1 cellular context compared by ENCODE assay signal in genomic region chr11:27088353-27088752, GRCh38.
TF ChIP-seq lines count a peak whose summit lies in the region.

No MANE protein-coding gene starts in this region.

TF ChIP-seq in HEK293, 187 proteins besides CTCF, POLR2A, EP300 and RAD21 (continued from another document and continues in another):
- no peak for TF ChIP-seq ELK4 (IDR thresholded peaks at IDR 0.05; ENCODE audit: borderline replicate concordance, low read depth, low read length)
- TF ChIP-seq GFI1B (tag by site-specific recombination; IDR thresholded peaks at IDR 0.05): 0 out of 2 replicates have a peak, but pooled peaks have one; percentile 59
- TF ChIP-seq ZNF548 (tag by site-specific recombination; IDR thresholded peaks at IDR 0.05): no peak
- TF ChIP-seq ZNF211 (tag by site-specific recombination; IDR thresholded peaks at IDR 0.05; ENCODE audit: low read depth): no peak
- no peak for TF ChIP-seq ZNF707 (tag by site-specific recombination; IDR thresholded peaks at IDR 0.05)
- peak; percentile 55 for TF ChIP-seq PRDM6 (tag by site-specific recombination; IDR thresholded peaks at IDR 0.05)
- TF ChIP-seq ZNF239 (tag by site-specific recombination; IDR thresholded peaks at IDR 0.05): no peak
- TF ChIP-seq ZNF133 (tag by site-specific recombination; IDR thresholded peaks at IDR 0.05): no peak
- TF ChIP-seq ZBTB26 (tag by site-specific recombination; optimal IDR thresholded peaks at IDR 0.05): no peak
- no peak for TF ChIP-seq ZBTB7A (tag by site-specific recombination; IDR thresholded peaks at IDR 0.05; ENCODE audit: low read depth)
- no peak for TF ChIP-seq ATF2 (tag by site-specific recombination; IDR thresholded peaks at IDR 0.05; ENCODE audit: low read depth)
- TF ChIP-seq ZNF146 (tag by site-specific recombination; IDR thresholded peaks at IDR 0.05): no peak
- TF ChIP-seq PRDM4 (tag by site-specific recombination; IDR thresholded peaks at IDR 0.05): 0 out of 2 replicates have a peak, but pooled peaks have one; percentile 22
- TF ChIP-seq ZSCAN4 (tag by site-specific recombination; IDR thresholded peaks at IDR 0.05): no peak
- no peak for TF ChIP-seq ZNF138 (tag by site-specific recombination; IDR thresholded peaks at IDR 0.05; ENCODE audit: borderline replicate concordance)
- no peak for TF ChIP-seq ZNF664 (tag by site-specific recombination; IDR thresholded peaks at IDR 0.05)
- no peak for TF ChIP-seq ZNF473 (tag by site-specific recombination; IDR thresholded peaks at IDR 0.05)
- no peak for TF ChIP-seq ZNF658 (tag by site-specific recombination; IDR thresholded peaks at IDR 0.05)
- TF ChIP-seq ZSCAN16 (tag by site-specific recombination; IDR thresholded peaks at IDR 0.05): no peak
- TF ChIP-seq FEZF1 (tag by site-specific recombination; IDR thresholded peaks at IDR 0.05): peak; percentile 88
- TF ChIP-seq ZNF280C (tag by site-specific recombination; IDR thresholded peaks at IDR 0.05): no peak
- TF ChIP-seq MEIS1 (CRISPR knock-in tag; IDR thresholded peaks at IDR 0.05; ENCODE audit: borderline replicate concordance): no peak
- no peak for TF ChIP-seq ZNF416 (tag by site-specific recombination; IDR thresholded peaks at IDR 0.05)
- TF ChIP-seq ZNF747 (tag by site-specific recombination; IDR thresholded peaks at IDR 0.05): no peak
- TF ChIP-seq EGR2 (tag by site-specific recombination; IDR thresholded peaks at IDR 0.05; ENCODE audit: low read depth): no peak
- no peak for TF ChIP-seq ZNF324 (tag by site-specific recombination; IDR thresholded peaks at IDR 0.05)
- TF ChIP-seq ZNF521 (tag by site-specific recombination; IDR thresholded peaks at IDR 0.05): no peak
- TF ChIP-seq ZNF280D (tag by site-specific recombination; IDR thresholded peaks at IDR 0.05): no peak
- TF ChIP-seq ZNF311 (tag by site-specific recombination; IDR thresholded peaks at IDR 0.05; ENCODE audit: borderline replicate concordance): no peak
- TF ChIP-seq ZNF692 (tag by site-specific recombination; IDR thresholded peaks at IDR 0.05): no peak
- TF ChIP-seq PBX3 (CRISPR knock-in tag; IDR thresholded peaks at IDR 0.05): no peak
- no peak for TF ChIP-seq ZNF302 (tag by site-specific recombination; IDR thresholded peaks at IDR 0.05; ENCODE audit: low read depth)
- no peak for TF ChIP-seq MYNN (tag by site-specific recombination; IDR thresholded peaks at IDR 0.05; ENCODE audit: borderline replicate concordance)
- peak; percentile 72; the same call in 1 of the 2 replicates for TF ChIP-seq TCF7L2 (IDR thresholded peaks at IDR 0.05; ENCODE audit: borderline replicate concordance, low read depth, low read length)
- no peak for TF ChIP-seq ZNF449 (tag by site-specific recombination; IDR thresholded peaks at IDR 0.05)
- TF ChIP-seq ZBTB1 (tag by site-specific recombination; IDR thresholded peaks at IDR 0.05): no peak
- 0 out of 2 replicates have a peak, but pooled peaks have one; percentile 23 for TF ChIP-seq ZBTB8A (tag by site-specific recombination; IDR thresholded peaks at IDR 0.05)
- peak; percentile 58; the same call in 1 of the 2 replicates for TF ChIP-seq ZNF580 (tag by site-specific recombination; IDR thresholded peaks at IDR 0.05)
- TF ChIP-seq ZNF391 (tag by site-specific recombination; IDR thresholded peaks at IDR 0.05; ENCODE audit: borderline replicate concordance, low read depth): no peak
- TF ChIP-seq ZXDB (tag by site-specific recombination; IDR thresholded peaks at IDR 0.05): peak; percentile 38; the same call in 1 of the 2 replicates
